In the genomic region with DNA sequence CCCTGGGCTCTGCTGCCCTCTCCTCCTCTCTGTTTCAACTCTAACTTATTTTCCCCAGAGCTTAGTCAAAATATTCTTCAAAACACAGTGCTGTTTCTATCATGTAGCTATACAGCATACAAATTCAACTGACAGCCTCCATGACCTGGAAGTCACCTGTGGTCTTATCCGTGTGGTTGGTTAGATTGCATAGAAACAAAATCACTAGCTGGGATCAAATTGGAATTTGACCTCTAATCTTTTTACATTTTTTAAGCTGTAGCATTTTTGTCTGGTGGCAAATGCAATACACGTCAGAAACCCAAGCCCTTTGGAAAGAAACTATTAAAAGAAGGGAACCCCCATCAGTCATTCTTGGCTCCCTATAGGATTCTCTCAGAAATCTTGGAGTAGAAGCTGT, we compare ENCODE assay signal across 2 cellular contexts.
TF ChIP-seq lines count a peak whose summit lies in the region.

No MANE protein-coding gene starts in this region.

TF ChIP-seq in IMR-90, 13 proteins besides CTCF, POLR2A, EP300 and RAD21:
- TF ChIP-seq CHD1 (IDR thresholded peaks at IDR 0.05; ENCODE audit: low read depth, low read length) (no peak), SMC3 (IDR thresholded peaks at IDR 0.05; ENCODE audit: low read depth, low read length) (no peak), FOS (IDR thresholded peaks at IDR 0.05; ENCODE audit: low read depth, low read length) (no peak), MXI1 (IDR thresholded peaks at IDR 0.05; ENCODE audit: borderline replicate concordance, low read depth, low read length) (no peak), RFX5 (IDR thresholded peaks at IDR 0.05; ENCODE audit: low read depth, low read length) (no peak), NFE2L2 (IDR thresholded peaks at IDR 0.05; ENCODE audit: low read depth, low read length) (no peak), MAFK (IDR thresholded peaks at IDR 0.05; ENCODE audit: low read depth, low read length) (no peak), BHLHE40 (IDR thresholded peaks at IDR 0.05; ENCODE audit: low read depth, low read length) (no peak), MAZ (IDR thresholded peaks at IDR 0.05; ENCODE audit: borderline replicate concordance, low read depth, low read length) (no peak), CEBPB (IDR thresholded peaks at IDR 0.05; ENCODE audit: low read depth, low read length) (no peak)
- TF ChIP-seq, protein P1, sequence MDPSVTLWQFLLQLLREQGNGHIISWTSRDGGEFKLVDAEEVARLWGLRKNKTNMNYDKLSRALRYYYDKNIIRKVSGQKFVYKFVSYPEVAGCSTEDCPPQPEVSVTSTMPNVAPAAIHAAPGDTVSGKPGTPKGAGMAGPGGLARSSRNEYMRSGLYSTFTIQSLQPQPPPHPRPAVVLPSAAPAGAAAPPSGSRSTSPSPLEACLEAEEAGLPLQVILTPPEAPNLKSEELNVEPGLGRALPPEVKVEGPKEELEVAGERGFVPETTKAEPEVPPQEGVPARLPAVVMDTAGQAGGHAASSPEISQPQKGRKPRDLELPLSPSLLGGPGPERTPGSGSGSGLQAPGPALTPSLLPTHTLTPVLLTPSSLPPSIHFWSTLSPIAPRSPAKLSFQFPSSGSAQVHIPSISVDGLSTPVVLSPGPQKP (IDR thresholded peaks at IDR 0.05; ENCODE audit: borderline replicate concordance, low read depth, low read length) = no peak
- TF ChIP-seq, protein P2, sequence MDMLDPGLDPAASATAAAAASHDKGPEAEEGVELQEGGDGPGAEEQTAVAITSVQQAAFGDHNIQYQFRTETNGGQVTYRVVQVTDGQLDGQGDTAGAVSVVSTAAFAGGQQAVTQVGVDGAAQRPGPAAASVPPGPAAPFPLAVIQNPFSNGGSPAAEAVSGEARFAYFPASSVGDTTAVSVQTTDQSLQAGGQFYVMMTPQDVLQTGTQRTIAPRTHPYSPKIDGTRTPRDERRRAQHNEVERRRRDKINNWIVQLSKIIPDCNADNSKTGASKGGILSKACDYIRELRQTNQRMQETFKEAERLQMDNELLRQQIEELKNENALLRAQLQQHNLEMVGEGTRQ (IDR thresholded peaks at IDR 0.05; ENCODE audit: low read depth, low read length) = no peak
TF ChIP-seq in IMR-90: peak in this region for 0.

TF ChIP-seq in GM12878, 131 proteins besides CTCF, POLR2A, EP300 and RAD21:
- TF ChIP-seq NR2C1 (IDR thresholded peaks at IDR 0.05) (no peak), IKZF1 (conservative IDR thresholded peaks at IDR 0.05) (0 out of 2 replicates have a peak, but pooled peaks have one; percentile 4), RUNX3 (IDR thresholded peaks at IDR 0.05; ENCODE audit: low read length) (no peak), YY1 (IDR thresholded peaks at IDR 0.05; ENCODE audit: low read depth, low read length) (no peak), NBN (IDR thresholded peaks at IDR 0.05) (no peak), ASH2L (IDR thresholded peaks at IDR 0.05; ENCODE audit: borderline replicate concordance, low read depth) (no peak)
- TF ChIP-seq, protein P3, sequence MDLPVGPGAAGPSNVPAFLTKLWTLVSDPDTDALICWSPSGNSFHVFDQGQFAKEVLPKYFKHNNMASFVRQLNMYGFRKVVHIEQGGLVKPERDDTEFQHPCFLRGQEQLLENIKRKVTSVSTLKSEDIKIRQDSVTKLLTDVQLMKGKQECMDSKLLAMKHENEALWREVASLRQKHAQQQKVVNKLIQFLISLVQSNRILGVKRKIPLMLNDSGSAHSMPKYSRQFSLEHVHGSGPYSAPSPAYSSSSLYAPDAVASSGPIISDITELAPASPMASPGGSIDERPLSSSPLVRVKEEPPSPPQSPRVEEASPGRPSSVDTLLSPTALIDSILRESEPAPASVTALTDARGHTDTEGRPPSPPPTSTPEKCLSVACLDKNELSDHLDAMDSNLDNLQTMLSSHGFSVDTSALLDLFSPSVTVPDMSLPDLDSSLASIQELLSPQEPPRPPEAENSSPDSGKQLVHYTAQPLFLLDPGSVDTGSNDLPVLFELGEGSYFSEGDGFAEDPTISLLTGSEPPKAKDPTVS (IDR thresholded peaks at IDR 0.05; ENCODE audit: low read depth, low read length) = no peak
- TF ChIP-seq, protein P4, sequence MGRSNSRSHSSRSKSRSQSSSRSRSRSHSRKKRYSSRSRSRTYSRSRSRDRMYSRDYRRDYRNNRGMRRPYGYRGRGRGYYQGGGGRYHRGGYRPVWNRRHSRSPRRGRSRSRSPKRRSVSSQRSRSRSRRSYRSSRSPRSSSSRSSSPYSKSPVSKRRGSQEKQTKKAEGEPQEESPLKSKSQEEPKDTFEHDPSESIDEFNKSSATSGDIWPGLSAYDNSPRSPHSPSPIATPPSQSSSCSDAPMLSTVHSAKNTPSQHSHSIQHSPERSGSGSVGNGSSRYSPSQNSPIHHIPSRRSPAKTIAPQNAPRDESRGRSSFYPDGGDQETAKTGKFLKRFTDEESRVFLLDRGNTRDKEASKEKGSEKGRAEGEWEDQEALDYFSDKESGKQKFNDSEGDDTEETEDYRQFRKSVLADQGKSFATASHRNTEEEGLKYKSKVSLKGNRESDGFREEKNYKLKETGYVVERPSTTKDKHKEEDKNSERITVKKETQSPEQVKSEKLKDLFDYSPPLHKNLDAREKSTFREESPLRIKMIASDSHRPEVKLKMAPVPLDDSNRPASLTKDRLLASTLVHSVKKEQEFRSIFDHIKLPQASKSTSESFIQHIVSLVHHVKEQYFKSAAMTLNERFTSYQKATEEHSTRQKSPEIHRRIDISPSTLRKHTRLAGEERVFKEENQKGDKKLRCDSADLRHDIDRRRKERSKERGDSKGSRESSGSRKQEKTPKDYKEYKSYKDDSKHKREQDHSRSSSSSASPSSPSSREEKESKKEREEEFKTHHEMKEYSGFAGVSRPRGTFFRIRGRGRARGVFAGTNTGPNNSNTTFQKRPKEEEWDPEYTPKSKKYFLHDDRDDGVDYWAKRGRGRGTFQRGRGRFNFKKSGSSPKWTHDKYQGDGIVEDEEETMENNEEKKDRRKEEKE (IDR thresholded peaks at IDR 0.05) = no peak
